Comparison of ENCODE assay signal across 2 cellular contexts in genomic region chr3:9782777-9783176, GRCh38.
TF ChIP-seq lines count a peak whose summit lies in the region.

No MANE protein-coding gene starts in this region.

TF ChIP-seq in SK-N-SH, 30 proteins besides CTCF, POLR2A, EP300 and RAD21:
- TF ChIP-seq USF1 (IDR thresholded peaks at IDR 0.05; ENCODE audit: borderline replicate concordance, low read depth) (no peak), PBX3 (IDR thresholded peaks at IDR 0.05) (0 out of 2 replicates have a peak, but pooled peaks have one; percentile 5)

TF ChIP-seq in SK-N-SH treated with all-trans-retinoic acid at 6 μM for 48 hours, 23 proteins besides CTCF, POLR2A, EP300 and RAD21 (continued from another document):
- TF ChIP-seq CSRNP3 (CRISPR knock-in tag; IDR thresholded peaks at IDR 0.05) (no peak), POU6F1 (CRISPR knock-in tag; IDR thresholded peaks at IDR 0.05; ENCODE audit: borderline replicate concordance, low read depth) (no peak), ZNF70 (CRISPR knock-in tag; IDR thresholded peaks at IDR 0.05) (no peak)
